ENCODE assay signal across 12 cellular contexts in the genomic region with DNA sequence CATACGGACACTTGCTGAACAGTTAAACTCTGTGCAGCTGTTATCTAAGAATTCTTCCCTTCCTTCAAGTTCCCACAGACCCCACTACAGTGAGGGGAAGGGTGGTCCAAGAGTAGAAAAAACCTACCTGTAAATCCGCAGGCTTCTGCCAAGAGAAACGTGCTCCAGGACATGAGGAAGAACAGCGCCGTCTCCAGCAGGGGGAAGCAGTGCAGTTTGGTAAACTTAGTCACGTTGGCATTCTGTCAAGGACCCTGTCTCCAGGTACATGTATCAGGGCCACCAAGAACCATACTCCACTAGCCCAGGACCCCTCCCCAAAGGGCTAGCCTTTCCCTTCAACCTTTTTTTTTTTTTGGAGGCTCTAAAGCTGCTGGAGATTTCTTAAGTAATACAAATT.
DNase-seq lines count a peak whose midpoint lies in the region; ATAC-seq and TF ChIP-seq lines count a peak whose summit lies in the region.
"Had no signal": no experiment of that assay in that cellular context is flagged by ENCODE, and none has a peak within 500 bp of the region (broad histone marks: within the 10 kb centered on the region; RNA-seq: fewer than 3 reads in every experiment).

No MANE protein-coding gene starts in this region.

- H3K36me3 ChIP-seq in IMR-90 (ENCODE audit: control insufficient read depth, insufficient read depth, low read length) (no peaks in the 10 kb centered on the region), prostate gland (no peaks in the 10 kb centered on the region), esophagus squamous epithelium (no peaks in the 10 kb centered on the region)
- H3K36me3 ChIP-seq: gastroesophageal sphincter had no signal

- no peak overlapping the region for H3K4me3 ChIP-seq in IMR-90 (ENCODE audit: insufficient read depth, low read depth, low read length)
- no peak overlapping the region for H3K4me3 ChIP-seq in prostate gland
- no peak overlapping the region for H3K4me3 ChIP-seq in esophagus squamous epithelium
- H3K4me3 ChIP-seq: gastroesophageal sphincter had no signal

- no peaks in the 10 kb centered on the region for H3K27me3 Mint-ChIP-seq in activated CD4-positive, alpha-beta T cell treated with anti-CD3 and anti-CD28 coated beads for 36 hours
- H3K27me3 Mint-ChIP-seq in activated CD4-positive, alpha-beta T cell treated with anti-CD3 and anti-CD28 coated beads, Interleukin-2, amount 10 ng/mL, durations not matched to agents 24 days and 14 days = no peaks in the 10 kb centered on the region
- H3K27me3 Mint-ChIP-seq: activated naive CD4-positive, alpha-beta T cell treated with anti-CD3 and anti-CD28 coated beads, Interleukin-2, amount 50 U/mL, for 24 hours had no signal

- no peak for TF ChIP-seq CTCF in IMR-90 (conservative IDR thresholded peaks at IDR 0.05; ENCODE audit: low read depth, low read length)
- no peak for TF ChIP-seq CTCF in prostate gland (IDR thresholded peaks at IDR 0.05)
- peak in 2 of 6 experiments; percentile 9 to 39 for TF ChIP-seq CTCF in esophagus squamous epithelium (IDR thresholded peaks at IDR 0.05)

- H4K91ac ChIP-seq in IMR-90 (ENCODE audit: insufficient read depth, low read depth, low read length) = no peak overlapping the region

- no peak overlapping the region for H4K8ac ChIP-seq in IMR-90 (ENCODE audit: low read depth in 2 of 2, low read length in 2 of 2)

- no peak overlapping the region for H2BK5ac ChIP-seq in IMR-90 (ENCODE audit: low read depth, low read length, poor library complexity, severe bottlenecking)

- H3K4me2 ChIP-seq in IMR-90 (ENCODE audit: low read depth, low read length) = no peak overlapping the region

- H3K9me3 ChIP-seq in IMR-90 (ENCODE audit: control insufficient read depth, insufficient read depth, low read length) = no peaks in the 10 kb centered on the region
- no peaks in the 10 kb centered on the region for H3K9me3 ChIP-seq in prostate gland
- H3K9me3 ChIP-seq in esophagus squamous epithelium = no peaks in the 10 kb centered on the region
- H3K9me3 ChIP-seq: gastroesophageal sphincter had no signal

- no peak overlapping the region for H3K4ac ChIP-seq in IMR-90 (ENCODE audit: low read depth, low read length)

- H3K27me3 ChIP-seq in IMR-90 (ENCODE audit: control insufficient read depth, insufficient read depth, low read length) = peaks cover 3% of the 10 kb centered on the region; the same call in 1 of the 2 replicates
- H3K27me3 ChIP-seq in prostate gland (replicated peaks; ENCODE audit: insufficient read depth) = no peaks in the 10 kb centered on the region
- no peaks in the 10 kb centered on the region for H3K27me3 ChIP-seq in esophagus squamous epithelium
- H3K27me3 ChIP-seq: gastroesophageal sphincter had no signal

- in situ Hi-C loops in IMR-90 (cut with MboI; ENCODE audit: low sequenced_read_pairs) (no loop called here), T47D (cut with HindIII; ENCODE audit: low pct_unique_long_range_greater_than_20kb, low sequenced_read_pairs) (no loop called here)

- no peak overlapping the region for H2BK120ac ChIP-seq in IMR-90 (ENCODE audit: low read depth, low read length)

- no TSS peak for BruUV-seq in IMR-90 (replicated peaks; lab: Mats Ljungman, UMichigan)

- H3K9me3 Mint-ChIP-seq in activated CD4-positive, alpha-beta T cell treated with anti-CD3 and anti-CD28 coated beads for 36 hours (ENCODE audit: low read depth) = no peaks in the 10 kb centered on the region
- H3K9me3 Mint-ChIP-seq in activated CD4-positive, alpha-beta T cell treated with anti-CD3 and anti-CD28 coated beads, Interleukin-2, amount 10 ng/mL, durations not matched to agents 24 days and 14 days = no peaks in the 10 kb centered on the region
- H3K9me3 Mint-ChIP-seq: activated naive CD4-positive, alpha-beta T cell treated with anti-CD3 and anti-CD28 coated beads, Interleukin-2, amount 50 U/mL, for 24 hours; natural killer cell had no signal

- no peaks in the 10 kb centered on the region for H3K79me1 ChIP-seq in IMR-90 (ENCODE audit: low read depth in 1 of 2, low read length in 2 of 2)

- no peak for TF ChIP-seq RAD21 in IMR-90 (IDR thresholded peaks at IDR 0.05; ENCODE audit: low read length)

- H3K4me3 Mint-ChIP-seq in activated CD4-positive, alpha-beta T cell treated with anti-CD3 and anti-CD28 coated beads for 36 hours = no peak overlapping the region
- no peak overlapping the region for H3K4me3 Mint-ChIP-seq in activated CD4-positive, alpha-beta T cell treated with anti-CD3 and anti-CD28 coated beads, Interleukin-2, amount 10 ng/mL, durations not matched to agents 24 days and 14 days
- H3K4me3 Mint-ChIP-seq: activated naive CD4-positive, alpha-beta T cell treated with anti-CD3 and anti-CD28 coated beads, Interleukin-2, amount 50 U/mL, for 24 hours; natural killer cell had no signal

- peak; percentile 36 for DNase-seq in activated CD4-positive, alpha-beta T cell treated with anti-CD3 and anti-CD28 coated beads for 36 hours
- no peak for DNase-seq in activated CD4-positive, alpha-beta T cell treated with anti-CD3 and anti-CD28 coated beads, Interleukin-2, amount 10 ng/mL, durations not matched to agents 24 days and 14 days
- DNase-seq in IMR-90 = peak; percentile 4
- peak; percentile 7 to 47 for DNase-seq in T47D (ENCODE audit: low read depth in 1 of 2, low spot score in 1 of 2)
- peak; percentile 7 for DNase-seq in prostate gland (ENCODE audit: low spot score)
- no peak for DNase-seq in esophagus squamous epithelium (lab: John Stamatoyannopoulos, UW)
- DNase-seq in epidermal melanocyte (ENCODE audit: insufficient read length, low spot score) = no peak
- DNase-seq: natural killer cell, T-helper 1 cell had no signal

- H3K27ac ChIP-seq in IMR-90 (ENCODE audit: insufficient read depth, low read length) (no peak overlapping the region), prostate gland (no peak overlapping the region), esophagus squamous epithelium (no peak overlapping the region)
- H3K27ac ChIP-seq: gastroesophageal sphincter had no signal

- H3K9me1 ChIP-seq in IMR-90 (ENCODE audit: insufficient read depth, low read length) = no peaks in the 10 kb centered on the region

- intact Hi-C loops in activated CD4-positive, alpha-beta T cell treated with anti-CD3 and anti-CD28 coated beads for 36 hours (cut with DNase I, micrococcal nuclease) = loop anchor here in 1 of 2 experiments (5.0 kb wide), 2 partner anchors 34 to 144 kb away; no protein-coding TSS in a partner anchor
- intact Hi-C loops in activated CD4-positive, alpha-beta T cell treated with anti-CD3 and anti-CD28 coated beads, Interleukin-2, amount 10 ng/mL, durations not matched to agents 24 days and 14 days (cut with micrococcal nuclease) = loop anchor here (5.0 kb wide), 1 partner anchor 144 kb away; no protein-coding TSS in a partner anchor
- intact Hi-C loops in IMR-90 (cut with micrococcal nuclease) (no loop called here), prostate gland (cut with DNase I) (no loop called here), esophagus squamous epithelium (cut with DNase I) (no loop called here)

- dilution Hi-C loops in IMR-90 (cut with HindIII; ENCODE audit: low sequenced_read_pairs, unreplicated experiment) = no loop called here

- no peak overlapping the region for H3K56ac ChIP-seq in IMR-90 (ENCODE audit: extremely low read depth, insufficient read depth, low read length)

- no peak overlapping the region for H3K27ac Mint-ChIP-seq in activated CD4-positive, alpha-beta T cell treated with anti-CD3 and anti-CD28 coated beads for 36 hours
- no peak overlapping the region for H3K27ac Mint-ChIP-seq in activated CD4-positive, alpha-beta T cell treated with anti-CD3 and anti-CD28 coated beads, Interleukin-2, amount 10 ng/mL, durations not matched to agents 24 days and 14 days
- H3K27ac Mint-ChIP-seq: activated naive CD4-positive, alpha-beta T cell treated with anti-CD3 and anti-CD28 coated beads, Interleukin-2, amount 50 U/mL, for 24 hours; natural killer cell had no signal

- no peak overlapping the region for H3K18ac ChIP-seq in IMR-90 (ENCODE audit: low read depth, low read length)

- H2AK5ac ChIP-seq in IMR-90 (ENCODE audit: low read depth, low read length) = no peak overlapping the region

- WGBS in IMR-90 (ENCODE audit: extremely low coverage in 2 of 2, insufficient read length in 1 of 2), 2 experiments = 69% methylated on average over 4 of the region's 6 CpGs; no CpG with 5 or more reads in 1 of the 2 experiments
- 38% methylated on average over 6 of the region's 6 CpGs for WGBS in prostate gland
- WGBS in esophagus squamous epithelium, 2 donors = 7 to 31% methylated on average over 5 to 6 of the region's 6 CpGs

- no peak for ATAC-seq in activated CD4-positive, alpha-beta T cell treated with anti-CD3 and anti-CD28 coated beads for 36 hours
- ATAC-seq in IMR-90 (ENCODE audit: low read depth) (no peak), HG03571 (IDR thresholded peaks at IDR 0.05; ENCODE audit: unreplicated experiment) (no peak)
- ATAC-seq: gastroesophageal sphincter, natural killer cell had no signal

- H3K9ac ChIP-seq in IMR-90 (ENCODE audit: low read depth, low read length) = no peak overlapping the region

- H3K23ac ChIP-seq in IMR-90 (ENCODE audit: low read depth, low read length) = no peak overlapping the region

- no peak overlapping the region for H4K5ac ChIP-seq in IMR-90 (ENCODE audit: low read depth, low read length)

- POLR2A ChIA-PET in activated CD4-positive, alpha-beta T cell treated with anti-CD3 and anti-CD28 coated beads for 36 hours (lab: Charles Lee) = no interaction called here
- POLR2A ChIA-PET in IMR-90 (lab: Charles Lee; ENCODE audit: unreplicated experiment) = no interaction called here

- no peak overlapping the region for H2AFZ ChIP-seq in IMR-90 (replicated peaks; ENCODE audit: low read length, poor library complexity)

- no peak overlapping the region for H2BK20ac ChIP-seq in IMR-90 (ENCODE audit: low read depth, low read length)

- TF ChIP-seq POLR2A in IMR-90 (IDR thresholded peaks at IDR 0.05; ENCODE audit: low read depth, low read length) = no peak
- no peak for TF ChIP-seq POLR2A in prostate gland (IDR thresholded peaks at IDR 0.05)
- TF ChIP-seq POLR2A in esophagus squamous epithelium (IDR thresholded peaks at IDR 0.05) = no peak

- H3K14ac ChIP-seq in IMR-90 (replicated peaks; ENCODE audit: low read depth, low read length) = no peak overlapping the region

- H3K4me1 ChIP-seq in IMR-90 (ENCODE audit: control insufficient read depth, insufficient read depth, low read length) = peaks cover 3% of the 10 kb centered on the region; the same call in 1 of the 2 replicates
- no peaks in the 10 kb centered on the region for H3K4me1 ChIP-seq in prostate gland (replicated peaks)
- H3K4me1 ChIP-seq in esophagus squamous epithelium = peaks cover 0 to 26% (median 0%) of the 10 kb centered on the region in 3 donors

- H4K20me1 ChIP-seq in IMR-90 (ENCODE audit: insufficient read depth, low read length) = no peaks in the 10 kb centered on the region

- CTCF ChIA-PET in activated CD4-positive, alpha-beta T cell treated with anti-CD3 and anti-CD28 coated beads for 36 hours (lab: Charles Lee) = no interaction called here
- CTCF ChIA-PET in IMR-90 (lab: Yijun Ruan, JAX) = no interaction called here

- H3K36me3 Mint-ChIP-seq in activated CD4-positive, alpha-beta T cell treated with anti-CD3 and anti-CD28 coated beads for 36 hours (ENCODE audit: low read depth) = peaks cover 3% of the 10 kb centered on the region
- H3K36me3 Mint-ChIP-seq in activated CD4-positive, alpha-beta T cell treated with anti-CD3 and anti-CD28 coated beads, Interleukin-2, amount 10 ng/mL, durations not matched to agents 24 days and 14 days (ENCODE audit: low read depth) = peaks cover 7% of the 10 kb centered on the region
- H3K36me3 Mint-ChIP-seq: activated naive CD4-positive, alpha-beta T cell treated with anti-CD3 and anti-CD28 coated beads, Interleukin-2, amount 50 U/mL, for 24 hours; natural killer cell had no signal

- peak overlapping the region; percentile 55 for H2AK9ac ChIP-seq in IMR-90 (replicated peaks; ENCODE audit: low read depth, low read length, poor library complexity)

- H3K4me1 Mint-ChIP-seq in activated CD4-positive, alpha-beta T cell treated with anti-CD3 and anti-CD28 coated beads for 36 hours = peaks cover 5% of the 10 kb centered on the region
- H3K4me1 Mint-ChIP-seq in activated CD4-positive, alpha-beta T cell treated with anti-CD3 and anti-CD28 coated beads, Interleukin-2, amount 10 ng/mL, durations not matched to agents 24 days and 14 days = no peaks in the 10 kb centered on the region
- H3K4me1 Mint-ChIP-seq: activated naive CD4-positive, alpha-beta T cell treated with anti-CD3 and anti-CD28 coated beads, Interleukin-2, amount 50 U/mL, for 24 hours; natural killer cell had no signal

- H2BK15ac ChIP-seq in IMR-90 (ENCODE audit: low read depth, low read length) = no peak overlapping the region

Comparison
In these comparisons a context has a peak if more than half of its experiments do, and no peak if none do; other contexts are left out.
1. DNase-seq: peak in activated CD4-positive, alpha-beta T cell treated with anti-CD3 and anti-CD28 coated beads for 36 hours (single experiment), IMR-90 (single experiment), T47D (2 of 2) and prostate gland (single experiment); none in activated CD4-positive, alpha-beta T cell treated with anti-CD3 and anti-CD28 coated beads, Interleukin-2, amount 10 ng/mL, durations not matched to agents 24 days and 14 days (single experiment), esophagus squamous epithelium (single experiment) and epidermal melanocyte (single experiment).